ENCODE assay signal across 1 cellular context in genomic region chr4:42633605-42634388, GRCh38.
TF ChIP-seq lines count a peak whose summit lies in the region.

No MANE protein-coding gene starts in this region.

TF ChIP-seq in GM12878, 131 proteins besides CTCF, POLR2A, EP300 and RAD21 (continued from another document and continues in another):
- TF ChIP-seq NFYA (IDR thresholded peaks at IDR 0.05; ENCODE audit: borderline replicate concordance, low read depth, low read length) (no peak), E4F1 (IDR thresholded peaks at IDR 0.05; ENCODE audit: borderline replicate concordance, partially characterized antibody) (no peak), RELA (IDR thresholded peaks at IDR 0.05; ENCODE audit: borderline replicate concordance, partially characterized antibody) (no peak), SIN3A (IDR thresholded peaks at IDR 0.05; ENCODE audit: low read depth, low read length) (no peak), HSF1 (IDR thresholded peaks at IDR 0.05; ENCODE audit: low read depth, low read length) (no peak), ZNF207 (IDR thresholded peaks at IDR 0.05; ENCODE audit: borderline replicate concordance) (no peak), MYC (IDR thresholded peaks at IDR 0.05; ENCODE audit: insufficient read depth, insufficient read length, insufficient replicate concordance, low read length, severe bottlenecking) (no peak), RB1 (IDR thresholded peaks at IDR 0.05; ENCODE audit: borderline replicate concordance) (no peak), SMAD5 (IDR thresholded peaks at IDR 0.05; ENCODE audit: low read depth) (no peak), MEF2A (IDR thresholded peaks at IDR 0.05; ENCODE audit: insufficient read depth, low read depth, low read length) (peak; percentile 86; the same call in 1 of the 2 replicates), E2F4 (IDR thresholded peaks at IDR 0.05; ENCODE audit: low read depth, low read length) (no peak), WRNIP1 (IDR thresholded peaks at IDR 0.05; ENCODE audit: borderline replicate concordance, low read depth, low read length) (no peak), RFX5 (IDR thresholded peaks at IDR 0.05; ENCODE audit: low read depth, low read length) (no peak), FOXM1 (IDR thresholded peaks at IDR 0.05; ENCODE audit: low read depth, low read length) (peak; percentile 91), STAT3 (IDR thresholded peaks at IDR 0.05; ENCODE audit: low read depth, low read length) (no peak), JUND (IDR thresholded peaks at IDR 0.05; ENCODE audit: low read depth, low read length) (no peak), PAX5 (IDR thresholded peaks at IDR 0.05; ENCODE audit: borderline replicate concordance, low read depth, low read length) (peak; percentile 52; the same call in 1 of the 2 replicates), ZNF24 (IDR thresholded peaks at IDR 0.05) (peak; percentile 79), SUZ12 (IDR thresholded peaks at IDR 0.05; ENCODE audit: unreplicated experiment) (no peak), NBN (IDR thresholded peaks at IDR 0.05) (0 out of 2 replicates have a peak, but pooled peaks have one; percentile 48), YBX1 (IDR thresholded peaks at IDR 0.05) (no peak), EGR1 (IDR thresholded peaks at IDR 0.05; ENCODE audit: borderline replicate concordance in 1 of 2, low read depth in 2 of 2, low read length in 2 of 2) (no peak), FOXK2 (IDR thresholded peaks at IDR 0.05) (no peak), ATF3 (IDR thresholded peaks at IDR 0.05; ENCODE audit: borderline replicate concordance, extremely low read depth, low read depth, low read length) (no peak), EED (IDR thresholded peaks at IDR 0.05; ENCODE audit: low read depth) (peak; percentile 72), IRF5 (IDR thresholded peaks at IDR 0.05; ENCODE audit: borderline replicate concordance) (no peak), CBX3 (IDR thresholded peaks at IDR 0.05; ENCODE audit: borderline replicate concordance, low read depth) (no peak), ZSCAN29 (IDR thresholded peaks at IDR 0.05) (no peak), NFXL1 (IDR thresholded peaks at IDR 0.05; ENCODE audit: borderline replicate concordance) (no peak), BMI1 (IDR thresholded peaks at IDR 0.05; ENCODE audit: borderline replicate concordance) (no peak), MEF2B (IDR thresholded peaks at IDR 0.05; ENCODE audit: partially characterized antibody, poor library complexity, severe bottlenecking) (peak; percentile 63), CHD4 (IDR thresholded peaks at IDR 0.05) (no peak), MLLT1 (IDR thresholded peaks at IDR 0.05) (no peak), ZNF217 (IDR thresholded peaks at IDR 0.05) (0 out of 2 replicates have a peak, but pooled peaks have one; percentile 48), NR2C2 (IDR thresholded peaks at IDR 0.05; ENCODE audit: borderline replicate concordance, control insufficient read depth, insufficient read length, low read depth) (no peak), NR2C1 (IDR thresholded peaks at IDR 0.05) (no peak), ZNF687 (IDR thresholded peaks at IDR 0.05) (peak; percentile 14; the same call in 1 of the 2 replicates), RAD51 (IDR thresholded peaks at IDR 0.05) (no peak), BRCA1 (IDR thresholded peaks at IDR 0.05; ENCODE audit: low read depth, low read length) (no peak), TARDBP (IDR thresholded peaks at IDR 0.05; ENCODE audit: borderline replicate concordance) (no peak), JUNB (IDR thresholded peaks at IDR 0.05) (peak; percentile 94), POLR2AphosphoS5 (IDR thresholded peaks at IDR 0.05; ENCODE audit: low read length) (no peak), HDGF (IDR thresholded peaks at IDR 0.05) (no peak), ZBTB40 (IDR thresholded peaks at IDR 0.05; ENCODE audit: borderline replicate concordance) (no peak), CHD2 (IDR thresholded peaks at IDR 0.05; ENCODE audit: borderline replicate concordance, low read depth, low read length) (no peak), LARP7 (IDR thresholded peaks at IDR 0.05) (no peak), BCLAF1 (IDR thresholded peaks at IDR 0.05) (no peak)
